1 cellular context compared by ENCODE assay signal in the genomic region with DNA sequence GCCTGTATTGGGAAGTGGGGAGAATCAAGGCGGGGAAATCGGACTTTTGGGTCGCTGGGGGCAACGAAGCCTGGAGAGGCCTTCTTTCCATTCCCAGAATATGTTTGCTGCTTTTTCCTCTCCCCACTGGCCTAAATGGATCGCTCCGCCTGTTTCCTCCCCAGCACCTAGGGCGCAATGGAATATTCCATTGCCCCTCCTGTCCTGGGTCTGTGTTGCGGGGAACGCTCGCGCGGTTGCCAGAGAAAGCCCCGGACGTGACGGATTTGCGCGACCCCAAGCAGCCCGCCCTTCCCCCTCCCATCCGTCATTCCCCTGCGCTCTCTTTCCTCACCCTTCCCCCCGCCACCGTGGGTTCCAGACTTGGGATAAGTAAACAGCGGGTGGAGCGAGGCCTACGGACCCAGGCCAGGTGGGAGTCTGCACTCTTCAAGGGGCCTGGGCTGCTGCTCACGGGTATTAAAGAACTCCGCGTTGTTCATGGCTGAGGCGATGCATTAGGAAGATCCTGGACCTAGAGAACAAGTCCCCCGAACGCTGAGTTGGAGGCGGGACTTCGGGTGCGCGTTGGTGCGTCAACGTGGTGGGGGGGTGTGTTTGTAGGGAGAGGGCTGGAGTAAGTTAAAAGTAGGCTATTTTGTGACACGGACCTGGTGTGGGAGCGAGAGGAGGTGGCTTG.
TF ChIP-seq lines count a peak whose summit lies in the region.

A gene with protein sequence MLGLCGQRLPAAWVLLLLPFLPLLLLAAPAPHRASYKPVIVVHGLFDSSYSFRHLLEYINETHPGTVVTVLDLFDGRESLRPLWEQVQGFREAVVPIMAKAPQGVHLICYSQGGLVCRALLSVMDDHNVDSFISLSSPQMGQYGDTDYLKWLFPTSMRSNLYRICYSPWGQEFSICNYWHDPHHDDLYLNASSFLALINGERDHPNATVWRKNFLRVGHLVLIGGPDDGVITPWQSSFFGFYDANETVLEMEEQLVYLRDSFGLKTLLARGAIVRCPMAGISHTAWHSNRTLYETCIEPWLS (plus strand): TSS at position 307 of the 679 bp plus-strand sequence. CDS start 454 bp downstream, outside the sequence.

TF ChIP-seq in K562, 482 proteins besides CTCF, POLR2A, EP300 and RAD21 (continued from another document):
- TF ChIP-seq TRIM25 (IDR thresholded peaks at IDR 0.05; ENCODE audit: borderline replicate concordance) (0 out of 2 replicates have a peak, but pooled peaks have one; percentile 16), ZNF282 (CRISPR knock-in tag; IDR thresholded peaks at IDR 0.05) (0 out of 2 replicates have a peak, but pooled peaks have one; percentile 67), DNMT1 (IDR thresholded peaks at IDR 0.05) (no peak), ARID2 (IDR thresholded peaks at IDR 0.05) (peak; percentile 7; the same call in 1 of the 2 replicates), PML (IDR thresholded peaks at IDR 0.05; ENCODE audit: low read length) (no peak), PKNOX1 (IDR thresholded peaks at IDR 0.05) (peak; percentile 54), RBFOX2 (IDR thresholded peaks at IDR 0.05; ENCODE audit: low read depth, low read length) (peak; percentile 80; the same call in 1 of the 2 replicates), PHF21A (IDR thresholded peaks at IDR 0.05; ENCODE audit: borderline replicate concordance, low read depth) (no peak), ZNF639 (CRISPR knock-in tag; conservative IDR thresholded peaks at IDR 0.05 in 1 of 2, IDR thresholded peaks at IDR 0.05 in 1 of 2) (0 out of 4 replicates have a peak, but pooled peaks of 1 of the 2 experiments have one; percentile 25), THAP12 (CRISPR knock-in tag; IDR thresholded peaks at IDR 0.05) (no peak), MXI1 (IDR thresholded peaks at IDR 0.05; ENCODE audit: low read depth, low read length) (peak; percentile 2; the same call in 1 of the 2 replicates), ZBTB17 (CRISPR knock-in tag; IDR thresholded peaks at IDR 0.05) (peak; percentile 90), SRSF7 (optimal IDR thresholded peaks at IDR 0.05; ENCODE audit: low read depth, low read length) (no peak), LEF1 (IDR thresholded peaks at IDR 0.05) (peak; percentile 83), POLR2AphosphoS2 (IDR thresholded peaks at IDR 0.05; ENCODE audit: low read length) (peak; percentile 11; the same call in 1 of the 2 replicates), TGIF2 (CRISPR knock-in tag; IDR thresholded peaks at IDR 0.05) (peak; percentile 68; the same call in 1 of the 2 replicates)
- TF ChIP-seq, protein P1, sequence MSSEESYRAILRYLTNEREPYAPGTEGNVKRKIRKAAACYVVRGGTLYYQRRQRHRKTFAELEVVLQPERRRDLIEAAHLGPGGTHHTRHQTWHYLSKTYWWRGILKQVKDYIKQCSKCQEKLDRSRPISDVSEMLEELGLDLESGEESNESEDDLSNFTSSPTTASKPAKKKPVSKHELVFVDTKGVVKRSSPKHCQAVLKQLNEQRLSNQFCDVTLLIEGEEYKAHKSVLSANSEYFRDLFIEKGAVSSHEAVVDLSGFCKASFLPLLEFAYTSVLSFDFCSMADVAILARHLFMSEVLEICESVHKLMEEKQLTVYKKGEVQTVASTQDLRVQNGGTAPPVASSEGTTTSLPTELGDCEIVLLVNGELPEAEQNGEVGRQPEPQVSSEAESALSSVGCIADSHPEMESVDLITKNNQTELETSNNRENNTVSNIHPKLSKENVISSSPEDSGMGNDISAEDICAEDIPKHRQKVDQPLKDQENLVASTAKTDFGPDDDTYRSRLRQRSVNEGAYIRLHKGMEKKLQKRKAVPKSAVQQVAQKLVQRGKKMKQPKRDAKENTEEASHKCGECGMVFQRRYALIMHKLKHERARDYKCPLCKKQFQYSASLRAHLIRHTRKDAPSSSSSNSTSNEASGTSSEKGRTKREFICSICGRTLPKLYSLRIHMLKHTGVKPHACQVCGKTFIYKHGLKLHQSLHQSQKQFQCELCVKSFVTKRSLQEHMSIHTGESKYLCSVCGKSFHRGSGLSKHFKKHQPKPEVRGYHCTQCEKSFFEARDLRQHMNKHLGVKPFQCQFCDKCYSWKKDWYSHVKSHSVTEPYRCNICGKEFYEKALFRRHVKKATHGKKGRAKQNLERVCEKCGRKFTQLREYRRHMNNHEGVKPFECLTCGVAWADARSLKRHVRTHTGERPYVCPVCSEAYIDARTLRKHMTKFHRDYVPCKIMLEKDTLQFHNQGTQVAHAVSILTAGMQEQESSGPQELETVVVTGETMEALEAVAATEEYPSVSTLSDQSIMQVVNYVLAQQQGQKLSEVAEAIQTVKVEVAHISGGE (CRISPR knock-in tag; IDR thresholded peaks at IDR 0.05) = peak in 1 of 3 experiments; percentile 73; a peak in 2 of 6 replicates
